8 cellular contexts compared by ENCODE assay signal in genomic region chr2:23404426-23404825, GRCh38. TPM values are rescaled to one million over a fixed set of nuclear protein-coding genes. Genes with fewer than 3 reads are reported as not detected.
A peak's percentile ranks its signal among the peaks of the same experiment; 100 is the strongest.
DNase-seq lines count a peak whose midpoint lies in the region; ATAC-seq and TF ChIP-seq lines count a peak whose summit lies in the region.

No MANE protein-coding gene starts in this region.

- no peak overlapping the region for H3K4me3 Mint-ChIP-seq in endodermal cell

- 29% methylated on average over 6 to 8 of the region's 8 CpGs for WGBS in endodermal cell (ENCODE audit: insufficient coverage in 1 of 2, insufficient read length in 1 of 2), 2 experiments

- peak overlapping the region; percentile 64 for H3K4me2 ChIP-seq in OCI-LY7 (ENCODE audit: low read length)

- no peaks in the 10 kb centered on the region for H3K27me3 Mint-ChIP-seq in endodermal cell (ENCODE audit: insufficient read depth)

- no peaks in the 10 kb centered on the region for H3K79me2 ChIP-seq in OCI-LY7 (ENCODE audit: insufficient read depth, low read depth, low read length)

- H3K4me1 ChIP-seq in OCI-LY7 (ENCODE audit: insufficient read depth, low read length, poor library complexity, severe bottlenecking), result peaks cover 17% of the 10 kb centered on the region
- H3K4me1 ChIP-seq in endodermal cell (ENCODE audit: control insufficient read depth, insufficient read depth, low read length), result no peaks in the 10 kb centered on the region

- intact Hi-C loops in OCI-LY7 (cut with micrococcal nuclease; ENCODE audit: unreplicated experiment), result no loop called here

- no peaks in the 10 kb centered on the region for H3K9me2 ChIP-seq in OCI-LY7 (ENCODE audit: insufficient read depth, low read length)

- ATAC-seq in GM21423 (IDR thresholded peaks at IDR 0.05; ENCODE audit: unreplicated experiment), result peak; percentile 71
- no peak for ATAC-seq in HG02970 (IDR thresholded peaks at IDR 0.05; ENCODE audit: low FRiP score, unreplicated experiment)

- H3K4me1 Mint-ChIP-seq in endodermal cell, result peaks cover 10% of the 10 kb centered on the region

- H3K36me3 Mint-ChIP-seq in endodermal cell (ENCODE audit: low read depth), result no peaks in the 10 kb centered on the region

- H3K36me3 ChIP-seq in OCI-LY7 (ENCODE audit: insufficient read depth, low read length), result no peaks in the 10 kb centered on the region
- H3K36me3 ChIP-seq in endodermal cell (ENCODE audit: control insufficient read depth, insufficient read depth, low read length), result no peaks in the 10 kb centered on the region

- H3K9ac ChIP-seq in endodermal cell (ENCODE audit: extremely low read depth, low read length, poor library complexity, severe bottlenecking), result no peak overlapping the region

- POLR2A ChIA-PET in OCI-LY7 (lab: Charles Lee), result interaction anchor here (0.6 kb wide), 2 partner anchors 14 to 250 kb away, joined by 3 read pairs; no protein-coding TSS in a partner anchor

- no TSS peak for BruUV-seq in OCI-LY7 (replicated peaks; lab: Mats Ljungman, UMichigan)

- peak; percentile 69 for TF ChIP-seq CTCF in OCI-LY7 (conservative IDR thresholded peaks at IDR 0.05; ENCODE audit: low read length)
- peak; percentile 42 for TF ChIP-seq CTCF in endodermal cell (conservative IDR thresholded peaks at IDR 0.05)

- H3K9me3 Mint-ChIP-seq in endodermal cell, result no peaks in the 10 kb centered on the region

- no peaks in the 10 kb centered on the region for H3K9me3 ChIP-seq in OCI-LY7 (ENCODE audit: low read length)
- no peaks in the 10 kb centered on the region for H3K9me3 ChIP-seq in endodermal cell (ENCODE audit: control insufficient read depth, low read length)

- peak; percentile 90 for DNase-seq in DMS53 treated with DMSO at 0.1 percent for 48 hours (lab: John Stamatoyannopoulos, UW; ENCODE audit: unreplicated experiment)
- DNase-seq in HT1080 (ENCODE audit: low read depth), result peak; percentile 90
- DNase-seq in OCI-LY7 (ENCODE audit: low spot score), result peak; percentile 74
- peak; percentile 63 for DNase-seq in endodermal cell
- peak; percentile 16 for DNase-seq in mesenteric fat pad (ENCODE audit: low spot score)
- DNase-seq in middle frontal gyrus (ENCODE audit: extremely low spot score, low spot score), result no peak

- H2AFZ ChIP-seq in OCI-LY7 (ENCODE audit: low read length), result peak overlapping the region; percentile 99

- H3K27ac Mint-ChIP-seq in endodermal cell, result no peak overlapping the region

- H3K27me3 ChIP-seq in endodermal cell (ENCODE audit: control insufficient read depth, insufficient read depth, low read length, poor library complexity, severe bottlenecking), result no peaks in the 10 kb centered on the region

- H3K27ac ChIP-seq in OCI-LY7 (ENCODE audit: low read depth, low read length, poor library complexity, severe bottlenecking) (no peak overlapping the region), endodermal cell (ENCODE audit: low read depth, low read length) (no peak overlapping the region)

- H3K4me3 ChIP-seq in OCI-LY7 (ENCODE audit: low read depth, low read length, poor library complexity, severe bottlenecking) (peak overlapping the region; percentile 41), endodermal cell (ENCODE audit: low read length) (no peak overlapping the region)

- CTCF ChIA-PET in OCI-LY7 (lab: Charles Lee; ENCODE audit: unreplicated experiment), result interaction anchor here (1.5 kb wide), 1 partner anchor 11 kb away, joined by 4 read pairs; no protein-coding TSS in a partner anchor

- no peaks in the 10 kb centered on the region for H4K20me1 ChIP-seq in OCI-LY7 (ENCODE audit: insufficient read depth, low read length)

RNA-seq across cellular contexts. Expression of gene KLHL29, which starts 19.4 kb away (rescaled TPM):
- total RNA-seq in HT1080 (2014; rRNA removed; shearing (Covaris generic)), result 6.0 and 6.8 TPM in 2 replicates
- polyA plus RNA-seq in HT1080 (2015; cell fraction: cytosol; rRNA removed), result 6.1 and 7.4 TPM in 2 replicates
- 11.0 and 11.3 TPM in 2 replicates for polyA plus RNA-seq in HT1080 (2015; cell fraction: nucleus; rRNA removed)
- 0.49 and 0.66 TPM in 2 replicates for total RNA-seq in OCI-LY7 (2014; rRNA removed; shearing (Covaris generic))
- total RNA-seq in OCI-LY7 (2022), result 0.23 and 0.31 TPM in 2 replicates
- total RNA-seq in endodermal cell, result 1 to 10 TPM; 1.0 to 2.4 TPM
- 5.7 TPM for polyA plus RNA-seq in endodermal cell (2013, experiment 1 of 2)
- 4.6 TPM for polyA plus RNA-seq in endodermal cell (2013, experiment 2 of 2)
- 23.6 TPM for total RNA-seq in mesenteric fat pad
